10 cellular contexts compared by ENCODE assay signal in genomic region chr5:159210846-159211245, GRCh38. TPM values are rescaled to one million over a fixed set of nuclear protein-coding genes. Genes with fewer than 3 reads are reported as not detected.
DNase-seq lines count a peak whose midpoint lies in the region; ATAC-seq and TF ChIP-seq lines count a peak whose summit lies in the region.
"Had no signal": no experiment of that assay in that cellular context is flagged by ENCODE, and none has a peak within 500 bp of the region (broad histone marks: within the 10 kb centered on the region; RNA-seq: fewer than 3 reads in every experiment).

No MANE protein-coding gene starts in this region.

- intact Hi-C loops in prostate gland (cut with DNase I) (no loop called here), ascending aorta (cut with DNase I) (no loop called here)

- H2AFZ ChIP-seq in SK-N-SH (ENCODE audit: low read depth) = 0 out of 2 replicates have a peak overlapping the region, but pooled peaks have one; percentile 50

- H3K9ac ChIP-seq in SK-N-SH = no peak overlapping the region

- peak overlapping the region; percentile 99 for H3K4me3 Mint-ChIP-seq in central memory CD8-positive, alpha-beta T cell

- H3K4me3 ChIP-seq in SK-N-SH (ENCODE audit: low read depth in 2 of 2, low read length in 1 of 2) (no peak overlapping the region), neutrophil (ENCODE audit: low read depth in 1 of 2, low read length in 1 of 2) (peak overlapping the region; percentile 91 to 98), prostate gland (no peak overlapping the region), ascending aorta (no peak overlapping the region)

- no peak overlapping the region for H3K4me2 ChIP-seq in SK-N-SH

- no peak for TF ChIP-seq RAD21 in SK-N-SH (IDR thresholded peaks at IDR 0.05; ENCODE audit: low read length)

- H3K27ac Mint-ChIP-seq in central memory CD8-positive, alpha-beta T cell (ENCODE audit: low read depth) = no peak overlapping the region

- H3K27ac ChIP-seq in SK-N-SH (ENCODE audit: low read depth in 2 of 2, low read length in 1 of 2) = peak overlapping the region in 1 of 2 experiments; percentile 83; a peak in 1 of 4 replicates
- H3K27ac ChIP-seq in neutrophil = peak overlapping the region; percentile 95
- H3K27ac ChIP-seq in prostate gland = no peak overlapping the region
- H3K27ac ChIP-seq in ascending aorta = no peak overlapping the region

- H3K36me3 Mint-ChIP-seq in central memory CD8-positive, alpha-beta T cell (ENCODE audit: insufficient read depth) = peaks cover 17% of the 10 kb centered on the region

- TF ChIP-seq CTCF in SK-N-SH (IDR thresholded peaks at IDR 0.05) = no peak
- TF ChIP-seq CTCF in neutrophil (IDR thresholded peaks at IDR 0.05) = no peak
- no peak for TF ChIP-seq CTCF in prostate gland (IDR thresholded peaks at IDR 0.05)
- no peak for TF ChIP-seq CTCF in ascending aorta (IDR thresholded peaks at IDR 0.05)

- DNase-seq in SK-N-SH (peak; percentile 8), LoVo (ENCODE audit: low spot score) (peak; percentile 65), NCI-H1930 (lab: John Stamatoyannopoulos, UW) (no peak), prostate gland (ENCODE audit: low spot score) (no peak), ascending aorta (ENCODE audit: low spot score in 2 of 2) (no peak)
- DNase-seq in central memory CD8-positive, alpha-beta T cell (ENCODE audit: low spot score in 2 of 2) = no peak
- DNase-seq: stimulated activated CD4-positive, alpha-beta T cell treated with anti-CD3 and anti-CD28 coated beads, Interleukin-2, amount 100 ng/mL, for 24 hours; substantia nigra had no signal

- no peaks in the 10 kb centered on the region for H3K9me3 Mint-ChIP-seq in central memory CD8-positive, alpha-beta T cell

- H3K4me1 ChIP-seq in SK-N-SH (ENCODE audit: control insufficient read depth in 1 of 2, insufficient read depth in 2 of 2, low read depth in 1 of 2, low read length in 1 of 2) (peaks cover 7 to 27% of the 10 kb centered on the region in 2 experiments; a peak in 3 of 4 replicates), neutrophil (ENCODE audit: control insufficient read depth in 1 of 2, insufficient read depth in 1 of 2, low read depth in 1 of 2, low read length in 1 of 2) (peaks cover 79 to 81% of the 10 kb centered on the region in 2 experiments), prostate gland (replicated peaks) (peaks cover 11% of the 10 kb centered on the region), ascending aorta (peaks cover 0 to 9% of the 10 kb centered on the region in 2 donors)

- H3K27me3 ChIP-seq in SK-N-SH (ENCODE audit: insufficient read depth) (no peaks in the 10 kb centered on the region), neutrophil (no peaks in the 10 kb centered on the region), prostate gland (replicated peaks; ENCODE audit: insufficient read depth) (no peaks in the 10 kb centered on the region), ascending aorta (no peaks in the 10 kb centered on the region)

- H3K36me3 ChIP-seq in SK-N-SH (replicated peaks in 1 of 2; ENCODE audit: control insufficient read depth in 1 of 2, insufficient read depth in 2 of 2, low read length in 1 of 2) (no peaks in the 10 kb centered on the region), neutrophil (no peaks in the 10 kb centered on the region), prostate gland (no peaks in the 10 kb centered on the region), ascending aorta (no peaks in the 10 kb centered on the region)

- no peak for TF ChIP-seq POLR2A in prostate gland (IDR thresholded peaks at IDR 0.05)

- POLR2A ChIA-PET in SK-N-SH (lab: Yijun Ruan, JAX) = no interaction called here

- peaks cover 6% of the 10 kb centered on the region; the same call in 1 of the 2 replicates for H4K20me1 ChIP-seq in SK-N-SH (ENCODE audit: insufficient read depth)

- no peaks in the 10 kb centered on the region for H3K27me3 Mint-ChIP-seq in central memory CD8-positive, alpha-beta T cell

- H3K79me2 ChIP-seq in SK-N-SH (ENCODE audit: insufficient read depth) = peaks cover 33% of the 10 kb centered on the region

- no peaks in the 10 kb centered on the region for H3K9me3 ChIP-seq in SK-N-SH
- H3K9me3 ChIP-seq in neutrophil = no peaks in the 10 kb centered on the region
- H3K9me3 ChIP-seq in prostate gland = no peaks in the 10 kb centered on the region
- no peaks in the 10 kb centered on the region for H3K9me3 ChIP-seq in ascending aorta

- WGBS in SK-N-SH (ENCODE audit: low lambda C conversion rate) = 93% methylated on average over 1 of the region's 1 CpG
- WGBS in prostate gland = 82% methylated on average over 1 of the region's 1 CpG

- ATAC-seq in SK-N-SH treated with all-trans-retinoic acid at 6 μM for 48 hours = no peak
- no peak for ATAC-seq in central memory CD8-positive, alpha-beta T cell (replicated peaks; ENCODE audit: extremely low read depth, poor library complexity, severe bottlenecking)

- CTCF ChIA-PET in SK-N-SH (lab: Yijun Ruan, JAX) = interaction anchor here (1.8 kb wide), 1 partner anchor 106 kb away, joined by 4 read pairs; no protein-coding TSS in a partner anchor

- TF ChIP-seq EP300 in SK-N-SH (IDR thresholded peaks at IDR 0.05; ENCODE audit: borderline replicate concordance in 1 of 2, low read depth in 1 of 2, low read length in 1 of 2) = no peak

- peaks cover 22% of the 10 kb centered on the region for H3F3A ChIP-seq in SK-N-SH (replicated peaks; ENCODE audit: insufficient read depth)

- H3K9me2 ChIP-seq in SK-N-SH = no peaks in the 10 kb centered on the region

- peaks cover 37% of the 10 kb centered on the region for H3K4me1 Mint-ChIP-seq in central memory CD8-positive, alpha-beta T cell

TF ChIP-seq in SK-N-SH, 30 proteins besides CTCF, POLR2A, EP300 and RAD21:
- no peak for TF ChIP-seq POLR2AphosphoS5 (IDR thresholded peaks at IDR 0.05; ENCODE audit: low read depth, low read length)
- no peak for TF ChIP-seq RCOR1 (IDR thresholded peaks at IDR 0.05; ENCODE audit: low read length)
- no peak for TF ChIP-seq SIN3A (IDR thresholded peaks at IDR 0.05; ENCODE audit: borderline replicate concordance, low read depth, low read length)
- no peak for TF ChIP-seq TAF1 (IDR thresholded peaks at IDR 0.05; ENCODE audit: borderline replicate concordance, low read depth, low read length)
- TF ChIP-seq IRF3 (IDR thresholded peaks at IDR 0.05; ENCODE audit: low read depth, low read length) = no peak
- TF ChIP-seq MEF2A (IDR thresholded peaks at IDR 0.05; ENCODE audit: borderline replicate concordance, low read depth) = no peak
- no peak for TF ChIP-seq JUND (IDR thresholded peaks at IDR 0.05)

TF ChIP-seq in SK-N-SH treated with all-trans-retinoic acid at 6 μM for 48 hours, 23 proteins besides CTCF, POLR2A, EP300 and RAD21 (continues in another document):
- TF ChIP-seq ZNF8 (CRISPR knock-in tag; IDR thresholded peaks at IDR 0.05) = no peak
- TF ChIP-seq ESRRG (CRISPR knock-in tag; IDR thresholded peaks at IDR 0.05) = no peak
- no peak for TF ChIP-seq GLIS3 (CRISPR knock-in tag; IDR thresholded peaks at IDR 0.05)
- no peak for TF ChIP-seq RARB (CRISPR knock-in tag; IDR thresholded peaks at IDR 0.05)
- no peak for TF ChIP-seq PPARA (CRISPR knock-in tag; IDR thresholded peaks at IDR 0.05; ENCODE audit: borderline replicate concordance)
- TF ChIP-seq ISL1 (CRISPR knock-in tag; IDR thresholded peaks at IDR 0.05) = no peak
- TF ChIP-seq ZC3H10 (CRISPR knock-in tag; IDR thresholded peaks at IDR 0.05) = no peak
- TF ChIP-seq CSDC2 (CRISPR knock-in tag; IDR thresholded peaks at IDR 0.05) = no peak
- no peak for TF ChIP-seq ZNF70 (CRISPR knock-in tag; IDR thresholded peaks at IDR 0.05)
- no peak for TF ChIP-seq CREB5 (CRISPR knock-in tag; IDR thresholded peaks at IDR 0.05; ENCODE audit: low read depth)
- no peak for TF ChIP-seq ARNTL (CRISPR knock-in tag; IDR thresholded peaks at IDR 0.05; ENCODE audit: borderline replicate concordance, low read depth)
- TF ChIP-seq TSHZ2 (CRISPR knock-in tag; IDR thresholded peaks at IDR 0.05) = no peak

RNA-seq across cellular contexts. Expression of gene RNF145, which starts 1.5 kb away (rescaled TPM):
- polyA plus RNA-seq in SK-N-SH (2012; rRNA removed) = 34.3 and 36.1 TPM in 2 replicates
- 57.7 and 60.2 TPM in 2 replicates for polyA plus RNA-seq in SK-N-SH (2012; cell fraction: cytosol; rRNA removed)
- 22.1 and 35.2 TPM in 2 replicates for polyA plus RNA-seq in SK-N-SH (2012; cell fraction: nucleus; rRNA removed)
- total RNA-seq in prostate gland = 10 to 100 TPM; 38.6 to 50.5 TPM
- 47.8 TPM for total RNA-seq in ascending aorta

RNA-seq across cellular contexts. Expression of gene UBLCP1, which starts 52.2 kb away (rescaled TPM):
- 13.8 and 19.5 TPM in 2 replicates for polyA plus RNA-seq in SK-N-SH (2012; rRNA removed)
- polyA plus RNA-seq in SK-N-SH (2012; cell fraction: cytosol; rRNA removed) = 28.2 and 46.1 TPM in 2 replicates
- polyA plus RNA-seq in SK-N-SH (2012; cell fraction: nucleus; rRNA removed) = 5.6 and 10.3 TPM in 2 replicates
- total RNA-seq in prostate gland (10 to 100 TPM; 17.0 to 22.8 TPM), ascending aorta (11.0 TPM)

Comparison
In these comparisons a context has a peak if more than half of its experiments do, and no peak if none do; other contexts are left out.
1. DNase-seq: peak in SK-N-SH (single experiment) and LoVo (single experiment); none in central memory CD8-positive, alpha-beta T cell (0 of 2), NCI-H1930 (0 of 2), prostate gland (single experiment) and ascending aorta (0 of 2).
2. H3K4me3 ChIP-seq: peak in neutrophil (2 of 2); none in SK-N-SH (0 of 2), prostate gland (0 of 2) and ascending aorta (0 of 2).